In genomic region chr1:39954870-39955546, GRCh38 we compare ENCODE assay signal across 1 cellular context.
TF ChIP-seq lines count a peak whose summit lies in the region.

Gene MFSD2A (plus strand): TSS chr1:39955145. CDS start chr1:39955293, 148 bp downstream.

TF ChIP-seq in GM12878, 131 proteins besides CTCF, POLR2A, EP300 and RAD21 (continued from another document and continues in another):
- no peak for TF ChIP-seq RELB (IDR thresholded peaks at IDR 0.05; ENCODE audit: low read depth)
- TF ChIP-seq, protein P1, sequence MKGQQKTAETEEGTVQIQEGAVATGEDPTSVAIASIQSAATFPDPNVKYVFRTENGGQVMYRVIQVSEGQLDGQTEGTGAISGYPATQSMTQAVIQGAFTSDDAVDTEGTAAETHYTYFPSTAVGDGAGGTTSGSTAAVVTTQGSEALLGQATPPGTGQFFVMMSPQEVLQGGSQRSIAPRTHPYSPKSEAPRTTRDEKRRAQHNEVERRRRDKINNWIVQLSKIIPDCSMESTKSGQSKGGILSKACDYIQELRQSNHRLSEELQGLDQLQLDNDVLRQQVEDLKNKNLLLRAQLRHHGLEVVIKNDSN (IDR thresholded peaks at IDR 0.05; ENCODE audit: borderline replicate concordance, extremely low read length, insufficient read depth, low read depth, low read length) = no peak
- TF ChIP-seq, protein P2, sequence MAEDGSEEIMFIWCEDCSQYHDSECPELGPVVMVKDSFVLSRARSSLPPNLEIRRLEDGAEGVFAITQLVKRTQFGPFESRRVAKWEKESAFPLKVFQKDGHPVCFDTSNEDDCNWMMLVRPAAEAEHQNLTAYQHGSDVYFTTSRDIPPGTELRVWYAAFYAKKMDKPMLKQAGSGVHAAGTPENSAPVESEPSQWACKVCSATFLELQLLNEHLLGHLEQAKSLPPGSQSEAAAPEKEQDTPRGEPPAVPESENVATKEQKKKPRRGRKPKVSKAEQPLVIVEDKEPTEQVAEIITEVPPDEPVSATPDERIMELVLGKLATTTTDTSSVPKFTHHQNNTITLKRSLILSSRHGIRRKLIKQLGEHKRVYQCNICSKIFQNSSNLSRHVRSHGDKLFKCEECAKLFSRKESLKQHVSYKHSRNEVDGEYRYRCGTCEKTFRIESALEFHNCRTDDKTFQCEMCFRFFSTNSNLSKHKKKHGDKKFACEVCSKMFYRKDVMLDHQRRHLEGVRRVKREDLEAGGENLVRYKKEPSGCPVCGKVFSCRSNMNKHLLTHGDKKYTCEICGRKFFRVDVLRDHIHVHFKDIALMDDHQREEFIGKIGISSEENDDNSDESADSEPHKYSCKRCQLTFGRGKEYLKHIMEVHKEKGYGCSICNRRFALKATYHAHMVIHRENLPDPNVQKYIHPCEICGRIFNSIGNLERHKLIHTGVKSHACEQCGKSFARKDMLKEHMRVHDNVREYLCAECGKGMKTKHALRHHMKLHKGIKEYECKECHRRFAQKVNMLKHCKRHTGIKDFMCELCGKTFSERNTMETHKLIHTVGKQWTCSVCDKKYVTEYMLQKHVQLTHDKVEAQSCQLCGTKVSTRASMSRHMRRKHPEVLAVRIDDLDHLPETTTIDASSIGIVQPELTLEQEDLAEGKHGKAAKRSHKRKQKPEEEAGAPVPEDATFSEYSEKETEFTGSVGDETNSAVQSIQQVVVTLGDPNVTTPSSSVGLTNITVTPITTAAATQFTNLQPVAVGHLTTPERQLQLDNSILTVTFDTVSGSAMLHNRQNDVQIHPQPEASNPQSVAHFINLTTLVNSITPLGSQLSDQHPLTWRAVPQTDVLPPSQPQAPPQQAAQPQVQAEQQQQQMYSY (CRISPR knock-in tag; IDR thresholded peaks at IDR 0.05) = no peak
- TF ChIP-seq MEF2A (IDR thresholded peaks at IDR 0.05; ENCODE audit: insufficient read depth, low read depth, low read length) = no peak
- peak; percentile 11; the same call in 1 of the 2 replicates for TF ChIP-seq RFX5 (IDR thresholded peaks at IDR 0.05; ENCODE audit: low read depth, low read length)
- no peak for TF ChIP-seq MXI1 (IDR thresholded peaks at IDR 0.05; ENCODE audit: low read depth, low read length)
- peak; percentile 64 for TF ChIP-seq ZNF687 (IDR thresholded peaks at IDR 0.05)
- TF ChIP-seq TARDBP (IDR thresholded peaks at IDR 0.05; ENCODE audit: borderline replicate concordance) = no peak
- TF ChIP-seq ZNF24 (IDR thresholded peaks at IDR 0.05) = no peak
- peak; percentile 80 for TF ChIP-seq POLR2AphosphoS5 (IDR thresholded peaks at IDR 0.05; ENCODE audit: low read length)
- TF ChIP-seq CBX3 (IDR thresholded peaks at IDR 0.05; ENCODE audit: borderline replicate concordance, low read depth) = no peak
- TF ChIP-seq, protein P3, sequence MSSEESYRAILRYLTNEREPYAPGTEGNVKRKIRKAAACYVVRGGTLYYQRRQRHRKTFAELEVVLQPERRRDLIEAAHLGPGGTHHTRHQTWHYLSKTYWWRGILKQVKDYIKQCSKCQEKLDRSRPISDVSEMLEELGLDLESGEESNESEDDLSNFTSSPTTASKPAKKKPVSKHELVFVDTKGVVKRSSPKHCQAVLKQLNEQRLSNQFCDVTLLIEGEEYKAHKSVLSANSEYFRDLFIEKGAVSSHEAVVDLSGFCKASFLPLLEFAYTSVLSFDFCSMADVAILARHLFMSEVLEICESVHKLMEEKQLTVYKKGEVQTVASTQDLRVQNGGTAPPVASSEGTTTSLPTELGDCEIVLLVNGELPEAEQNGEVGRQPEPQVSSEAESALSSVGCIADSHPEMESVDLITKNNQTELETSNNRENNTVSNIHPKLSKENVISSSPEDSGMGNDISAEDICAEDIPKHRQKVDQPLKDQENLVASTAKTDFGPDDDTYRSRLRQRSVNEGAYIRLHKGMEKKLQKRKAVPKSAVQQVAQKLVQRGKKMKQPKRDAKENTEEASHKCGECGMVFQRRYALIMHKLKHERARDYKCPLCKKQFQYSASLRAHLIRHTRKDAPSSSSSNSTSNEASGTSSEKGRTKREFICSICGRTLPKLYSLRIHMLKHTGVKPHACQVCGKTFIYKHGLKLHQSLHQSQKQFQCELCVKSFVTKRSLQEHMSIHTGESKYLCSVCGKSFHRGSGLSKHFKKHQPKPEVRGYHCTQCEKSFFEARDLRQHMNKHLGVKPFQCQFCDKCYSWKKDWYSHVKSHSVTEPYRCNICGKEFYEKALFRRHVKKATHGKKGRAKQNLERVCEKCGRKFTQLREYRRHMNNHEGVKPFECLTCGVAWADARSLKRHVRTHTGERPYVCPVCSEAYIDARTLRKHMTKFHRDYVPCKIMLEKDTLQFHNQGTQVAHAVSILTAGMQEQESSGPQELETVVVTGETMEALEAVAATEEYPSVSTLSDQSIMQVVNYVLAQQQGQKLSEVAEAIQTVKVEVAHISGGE (CRISPR knock-in tag; IDR thresholded peaks at IDR 0.05) = no peak
- no peak for TF ChIP-seq CBFB (IDR thresholded peaks at IDR 0.05; ENCODE audit: low read depth)
- no peak for TF ChIP-seq E4F1 (IDR thresholded peaks at IDR 0.05; ENCODE audit: borderline replicate concordance, partially characterized antibody)
- no peak for TF ChIP-seq IRF4 (IDR thresholded peaks at IDR 0.05; ENCODE audit: low read depth, low read length)
- TF ChIP-seq BHLHE40 (IDR thresholded peaks at IDR 0.05; ENCODE audit: borderline replicate concordance in 1 of 2, low read depth in 2 of 2, low read length in 1 of 2) = peak in 1 of 2 experiments; percentile 51; a peak in 1 of 4 replicates
- TF ChIP-seq FOS (IDR thresholded peaks at IDR 0.05; ENCODE audit: borderline replicate concordance, extremely low read depth, insufficient read length) = no peak
- TF ChIP-seq JUND (IDR thresholded peaks at IDR 0.05; ENCODE audit: low read depth, low read length) = no peak
- no peak for TF ChIP-seq ZNF622 (IDR thresholded peaks at IDR 0.05)
- no peak for TF ChIP-seq NBN (IDR thresholded peaks at IDR 0.05)
- TF ChIP-seq MYC (IDR thresholded peaks at IDR 0.05; ENCODE audit: insufficient read depth, insufficient read length, insufficient replicate concordance, low read length, severe bottlenecking) = peak; percentile 59
- TF ChIP-seq SP1 (IDR thresholded peaks at IDR 0.05; ENCODE audit: low read depth, low read length) = peak; percentile 38
- TF ChIP-seq HCFC1 (IDR thresholded peaks at IDR 0.05; ENCODE audit: low read length) = no peak
- TF ChIP-seq TBL1XR1 (IDR thresholded peaks at IDR 0.05; ENCODE audit: low read depth, low read length) = no peak
- TF ChIP-seq MEF2B (IDR thresholded peaks at IDR 0.05; ENCODE audit: partially characterized antibody, poor library complexity, severe bottlenecking) = no peak
- no peak for TF ChIP-seq MTA3 (IDR thresholded peaks at IDR 0.05; ENCODE audit: borderline replicate concordance, low read length)
- TF ChIP-seq, protein P4, sequence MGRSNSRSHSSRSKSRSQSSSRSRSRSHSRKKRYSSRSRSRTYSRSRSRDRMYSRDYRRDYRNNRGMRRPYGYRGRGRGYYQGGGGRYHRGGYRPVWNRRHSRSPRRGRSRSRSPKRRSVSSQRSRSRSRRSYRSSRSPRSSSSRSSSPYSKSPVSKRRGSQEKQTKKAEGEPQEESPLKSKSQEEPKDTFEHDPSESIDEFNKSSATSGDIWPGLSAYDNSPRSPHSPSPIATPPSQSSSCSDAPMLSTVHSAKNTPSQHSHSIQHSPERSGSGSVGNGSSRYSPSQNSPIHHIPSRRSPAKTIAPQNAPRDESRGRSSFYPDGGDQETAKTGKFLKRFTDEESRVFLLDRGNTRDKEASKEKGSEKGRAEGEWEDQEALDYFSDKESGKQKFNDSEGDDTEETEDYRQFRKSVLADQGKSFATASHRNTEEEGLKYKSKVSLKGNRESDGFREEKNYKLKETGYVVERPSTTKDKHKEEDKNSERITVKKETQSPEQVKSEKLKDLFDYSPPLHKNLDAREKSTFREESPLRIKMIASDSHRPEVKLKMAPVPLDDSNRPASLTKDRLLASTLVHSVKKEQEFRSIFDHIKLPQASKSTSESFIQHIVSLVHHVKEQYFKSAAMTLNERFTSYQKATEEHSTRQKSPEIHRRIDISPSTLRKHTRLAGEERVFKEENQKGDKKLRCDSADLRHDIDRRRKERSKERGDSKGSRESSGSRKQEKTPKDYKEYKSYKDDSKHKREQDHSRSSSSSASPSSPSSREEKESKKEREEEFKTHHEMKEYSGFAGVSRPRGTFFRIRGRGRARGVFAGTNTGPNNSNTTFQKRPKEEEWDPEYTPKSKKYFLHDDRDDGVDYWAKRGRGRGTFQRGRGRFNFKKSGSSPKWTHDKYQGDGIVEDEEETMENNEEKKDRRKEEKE (IDR thresholded peaks at IDR 0.05) = no peak
- TF ChIP-seq ZNF274 (IDR thresholded peaks at IDR 0.05; ENCODE audit: insufficient read depth, insufficient read length) = no peak
- no peak for TF ChIP-seq JUNB (IDR thresholded peaks at IDR 0.05)
- TF ChIP-seq POU2F2 (IDR thresholded peaks at IDR 0.05; ENCODE audit: borderline replicate concordance, low read depth, low read length) = no peak; the same call in 2 of the 3 replicates
- no peak for TF ChIP-seq CBX5 (IDR thresholded peaks at IDR 0.05; ENCODE audit: low read depth)
- TF ChIP-seq GATAD2B (conservative IDR thresholded peaks at IDR 0.05; ENCODE audit: low read depth) = 0 out of 2 replicates have a peak, but pooled peaks have one; percentile 39
- TF ChIP-seq E2F4 (IDR thresholded peaks at IDR 0.05; ENCODE audit: low read depth, low read length) = no peak
- TF ChIP-seq NR2F1 (conservative IDR thresholded peaks at IDR 0.05) = peak; percentile 20; the same call in 1 of the 2 replicates
- TF ChIP-seq GABPA (IDR thresholded peaks at IDR 0.05; ENCODE audit: low read depth) = no peak
- TF ChIP-seq ZNF384 (IDR thresholded peaks at IDR 0.05; ENCODE audit: borderline replicate concordance, low read depth, low read length) = no peak
- TF ChIP-seq HDAC6 (IDR thresholded peaks at IDR 0.05; ENCODE audit: unreplicated experiment) = no peak
- TF ChIP-seq ETV6 (conservative IDR thresholded peaks at IDR 0.05 in 1 of 2, IDR thresholded peaks at IDR 0.05 in 1 of 2; ENCODE audit: borderline replicate concordance in 1 of 2, low read depth in 1 of 2) = no peak
- no peak for TF ChIP-seq TCF7 (IDR thresholded peaks at IDR 0.05; ENCODE audit: borderline replicate concordance)
- no peak for TF ChIP-seq SUZ12 (IDR thresholded peaks at IDR 0.05; ENCODE audit: unreplicated experiment)
